ENCODE assay signal across 8 cellular contexts in the genomic region with DNA sequence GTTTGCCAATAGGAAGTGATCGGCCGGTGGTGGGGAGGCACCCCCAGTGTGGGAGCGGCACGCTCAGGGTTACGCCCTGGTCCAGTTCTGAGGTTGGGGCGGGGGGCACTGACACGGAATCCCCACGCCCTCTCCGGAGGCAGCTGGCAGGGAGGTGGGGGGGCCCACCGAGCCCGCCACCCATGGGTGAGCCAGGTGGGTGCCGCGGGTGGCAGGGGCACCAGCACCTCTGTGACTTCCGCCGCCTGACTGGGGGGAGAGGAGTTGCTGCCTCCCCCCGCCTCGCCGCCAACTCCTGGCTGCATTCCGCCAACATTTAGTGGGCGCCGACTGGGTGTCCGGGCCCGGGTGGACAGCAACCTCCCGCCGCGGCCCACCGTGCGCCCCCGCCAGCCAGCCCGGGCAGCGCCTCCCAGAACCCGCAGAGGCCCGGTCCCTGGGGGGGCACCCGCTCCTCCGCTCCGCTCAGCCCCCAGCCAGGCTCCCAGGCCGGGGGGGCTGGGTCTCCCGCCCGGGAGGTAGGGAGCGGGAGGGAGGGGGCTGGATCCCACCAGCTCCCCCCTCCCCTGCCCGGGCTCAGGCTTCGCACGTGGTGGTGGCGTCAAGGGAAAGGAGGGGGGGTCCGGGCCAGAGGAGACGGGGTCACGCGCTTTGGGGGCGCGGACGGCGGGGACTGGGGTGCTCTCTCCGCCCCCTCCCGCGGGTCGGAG. TPM values are rescaled to one million over a fixed set of nuclear protein-coding genes. Genes with fewer than 3 reads are reported as not detected.
DNase-seq lines count a peak whose midpoint lies in the region; ATAC-seq, FAIRE-seq and TF ChIP-seq lines count a peak whose summit lies in the region.

No MANE protein-coding gene starts in this region.

- H3K9me3 ChIP-seq in H1 (ENCODE audit: insufficient read depth in 2 of 2, low read depth in 1 of 2, low read length in 1 of 2) = no peaks in the 10 kb centered on the region
- no peaks in the 10 kb centered on the region for H3K9me3 ChIP-seq in mesodermal cell (ENCODE audit: control insufficient read depth, low read length)
- H3K9me3 ChIP-seq in testis = no peaks in the 10 kb centered on the region

- H3K4me2 ChIP-seq in H1 (ENCODE audit: insufficient read depth in 1 of 2, low read depth in 2 of 2, low read length in 2 of 2) = peak overlapping the region; percentile 59 to 86

- no peaks in the 10 kb centered on the region for H3K9me3 Mint-ChIP-seq in WTC11

- H3K27ac Mint-ChIP-seq in WTC11 = no peak overlapping the region

- CTCF ChIA-PET in WTC11 (lab: Charles Lee) = interaction anchor here (0.5 to 0.6 kb wide), 2 partner anchors 77 to 1656 kb away, joined by 3 to 4 read pairs; no protein-coding TSS in a partner anchor
- CTCF ChIA-PET in H1 (lab: Charles Lee; ENCODE audit: partially characterized antibody) = no interaction called here

- H2BK120ac ChIP-seq in H1 (replicated peaks; ENCODE audit: low read depth, low read length) = no peak overlapping the region

- H3K36me3 Mint-ChIP-seq in WTC11 = no peaks in the 10 kb centered on the region

- no peak overlapping the region; the same call in 1 of the 2 replicates for H3K27ac ChIP-seq in H1 (ENCODE audit: low read depth, low read length)
- H3K27ac ChIP-seq in mesodermal cell (ENCODE audit: low read depth, low read length, severe bottlenecking) = peak overlapping the region; percentile 53
- H3K27ac ChIP-seq in testis = peak overlapping the region; percentile 95 to 98

- DNase-seq in GM06990 (ENCODE audit: extremely low read depth, insufficient read length) (no peak), WTC11 (ENCODE audit: low spot score) (no peak), H1 (ENCODE audit: low read depth in 1 of 2, low spot score in 2 of 2) (no peak), testis (peak; percentile 73), NCI-H1105 treated with DMSO at 0.1 percent for 48 hours (lab: John Stamatoyannopoulos, UW) (no peak)

- no peak for TF ChIP-seq CTCF in GM06990 (IDR thresholded peaks at IDR 0.05; ENCODE audit: insufficient read depth, low read length, poor library complexity, severe bottlenecking)
- TF ChIP-seq CTCF in WTC11 (IDR thresholded peaks at IDR 0.05) = no peak
- TF ChIP-seq CTCF in H1 (IDR thresholded peaks at IDR 0.05; ENCODE audit: control extremely low read depth in 1 of 3, insufficient read depth in 1 of 3, low read depth in 1 of 3, low read length in 3 of 3) = no peak
- no peak for TF ChIP-seq CTCF in testis (IDR thresholded peaks at IDR 0.05)

- POLR2A ChIA-PET in WTC11 (lab: Charles Lee) = no interaction called here
- POLR2A ChIA-PET in H1 (lab: Charles Lee; ENCODE audit: partially characterized antibody) = interaction anchor here (0.7 to 3.8 kb wide), 5 partner anchors 13 to 112 kb away, joined by 3 to 22 read pairs (median 4); partner anchors contain the start of gene EEF2

- no peaks in the 10 kb centered on the region for H3K27me3 ChIP-seq in GM06990 (replicated peaks; ENCODE audit: control insufficient read depth, insufficient read depth, low read length)
- H3K27me3 ChIP-seq in H1 (replicated peaks in 1 of 4; ENCODE audit: control insufficient read depth in 3 of 4, extremely low read depth in 1 of 4, insufficient read depth in 3 of 4, low read length in 3 of 4) = peaks cover 10 to 24% (median 22%) of the 10 kb centered on the region in 4 experiments
- H3K27me3 ChIP-seq in testis = no peaks in the 10 kb centered on the region

- peaks cover 8% of the 10 kb centered on the region for H3K79me1 ChIP-seq in H1 (ENCODE audit: low read depth, low read length)

- TF ChIP-seq POLR2A in H1 (IDR thresholded peaks at IDR 0.05; ENCODE audit: control extremely low read depth in 1 of 2, low read depth in 2 of 2, low read length in 2 of 2) (no peak), testis (IDR thresholded peaks at IDR 0.05) (no peak)

- no peak for FAIRE-seq in H1 (lab: Jason Lieb, UNC)

- TF ChIP-seq RAD21 in H1 (IDR thresholded peaks at IDR 0.05 in 1 of 2, conservative IDR thresholded peaks at IDR 0.05 in 1 of 2; ENCODE audit: low read depth in 2 of 2, low read length in 2 of 2) = no peak

- no peak overlapping the region for H2AFZ ChIP-seq in H1 (ENCODE audit: low read length)

- peak overlapping the region; percentile 7 to 73 (median 58); a peak in 6 of 7 replicates for H3K9ac ChIP-seq in H1 (replicated peaks in 1 of 4; ENCODE audit: extremely low read depth in 1 of 4, low read depth in 3 of 4, low read length in 3 of 4)

- intact Hi-C loops in testis (cut with DNase I; ENCODE audit: low total_unique reads) = no loop called here

- H2AK5ac ChIP-seq in H1 (ENCODE audit: low read depth, low read length) = no peak overlapping the region

- H3K23me2 ChIP-seq in H1 (ENCODE audit: low read depth, low read length) = peaks cover 6% of the 10 kb centered on the region; the same call in 1 of the 2 replicates

- H3K14ac ChIP-seq in H1 (ENCODE audit: insufficient read length) = no peak overlapping the region

- H3K4me3 Mint-ChIP-seq in WTC11 = peak overlapping the region; percentile 79

- H4K20me1 ChIP-seq in H1 (replicated peaks in 1 of 2; ENCODE audit: control insufficient read depth in 1 of 2, insufficient read depth in 2 of 2, low read length in 2 of 2) = peaks cover 27 to 35% of the 10 kb centered on the region in 2 experiments

- ATAC-seq in HG03095 (IDR thresholded peaks at IDR 0.05; ENCODE audit: unreplicated experiment) (peak; percentile 4), WTC11 (no peak), HG02798 (IDR thresholded peaks at IDR 0.05; ENCODE audit: poor library complexity, unreplicated experiment) (no peak)

- peaks cover 24 to 52% of the 10 kb centered on the region in 2 experiments; a peak in 3 of 4 replicates for H3K79me2 ChIP-seq in H1 (ENCODE audit: control insufficient read depth in 1 of 2, insufficient read depth in 2 of 2, low read length in 2 of 2)

- no peak overlapping the region for H2BK12ac ChIP-seq in H1 (ENCODE audit: low read depth, low read length)

- no peak overlapping the region for H4K5ac ChIP-seq in H1 (ENCODE audit: insufficient read length, low read depth, low read length)

- peak overlapping the region; percentile 88 for H4K8ac ChIP-seq in H1 (ENCODE audit: extremely low read depth, insufficient read depth, low read length)

- peak overlapping the region; percentile 77 for H3K56ac ChIP-seq in H1 (replicated peaks; ENCODE audit: insufficient read length, low read depth, low read length)

- H3K36me3 ChIP-seq in GM06990 (ENCODE audit: control insufficient read depth, insufficient read depth, low read length) (peaks cover 12% of the 10 kb centered on the region), H1 (ENCODE audit: control insufficient read depth in 2 of 4, insufficient read depth in 4 of 4, low read length in 3 of 4) (no peaks in the 10 kb centered on the region), mesodermal cell (ENCODE audit: control insufficient read depth, insufficient read depth, low read length) (peaks cover 11% of the 10 kb centered on the region), testis (ENCODE audit: low read depth, missing control alignments) (no peaks in the 10 kb centered on the region)

- WGBS in H1 (ENCODE audit: extremely low coverage in 1 of 2, insufficient coverage in 1 of 2, insufficient read length in 1 of 2, insufficient replicate concordance in 2 of 2, low coverage in 1 of 2, low lambda C conversion rate in 2 of 2, missing lambda C conversion rate in 1 of 2), 2 experiments = 3% methylated on average over 23 of the region's 56 CpGs; no CpG with 5 or more reads in 1 of the 2 experiments
- WGBS in mesodermal cell (ENCODE audit: insufficient coverage in 2 of 2), 2 experiments = 0% methylated on average over 29 to 36 of the region's 56 CpGs
- WGBS in testis, 2 donors = 2% methylated on average over 14 of the region's 56 CpGs; no CpG with 5 or more reads in 1 of the 2 donors

- no peak overlapping the region for H3K23ac ChIP-seq in H1 (ENCODE audit: insufficient read length)

- no peak overlapping the region for H3K4ac ChIP-seq in H1 (replicated peaks; ENCODE audit: insufficient read length, low read depth, low read length)

- peaks cover 22% of the 10 kb centered on the region for H3K27me3 Mint-ChIP-seq in WTC11 (ENCODE audit: low read depth)

- H2BK15ac ChIP-seq in H1 (ENCODE audit: low read length) = no peak overlapping the region

- H4K91ac ChIP-seq in H1 (replicated peaks; ENCODE audit: insufficient read length, low read length) = peak overlapping the region; percentile 54

- TF ChIP-seq EP300 in H1 (IDR thresholded peaks at IDR 0.05; ENCODE audit: borderline replicate concordance in 1 of 2, low read depth in 2 of 2, low read length in 2 of 2) = no peak

- no peak overlapping the region for H2BK20ac ChIP-seq in H1 (ENCODE audit: low read length)

- no peak overlapping the region; the same call in 1 of the 2 replicates for H2BK5ac ChIP-seq in H1 (ENCODE audit: low read depth, low read length)

- H3K4me1 ChIP-seq in H1 (replicated peaks in 1 of 4; ENCODE audit: control insufficient read depth in 3 of 4, insufficient read depth in 4 of 4, low read length in 3 of 4) = peaks cover 0 to 37% (median 19%) of the 10 kb centered on the region in 4 experiments; a peak in 6 of 7 replicates
- H3K4me1 ChIP-seq in mesodermal cell (ENCODE audit: control insufficient read depth, insufficient read depth, low read length, poor library complexity, severe bottlenecking) = peaks cover 15% of the 10 kb centered on the region
- H3K4me1 ChIP-seq in testis = peaks cover 53% of the 10 kb centered on the region

- no peak overlapping the region; the same call in 1 of the 2 replicates for H3K18ac ChIP-seq in H1 (ENCODE audit: extremely low read depth, low read length)

- peak overlapping the region; percentile 92 for H3K4me3 ChIP-seq in GM06990 (replicated peaks; ENCODE audit: low read depth, low read length)
- peak overlapping the region; percentile 63 to 94 (median 73) for H3K4me3 ChIP-seq in H1 (ENCODE audit: extremely low read depth in 1 of 4, insufficient read depth in 2 of 4, low read depth in 3 of 4, low read length in 4 of 4)
- peak overlapping the region; percentile 78 for H3K4me3 ChIP-seq in mesodermal cell (ENCODE audit: extremely low read depth, insufficient read depth, low read length, poor library complexity, severe bottlenecking)
- peak overlapping the region; percentile 69 to 88 for H3K4me3 ChIP-seq in testis

- H3K4me1 Mint-ChIP-seq in WTC11 = peaks cover 31% of the 10 kb centered on the region

RNA-seq across cellular contexts. Expression of gene ZBTB7A, which starts 2.0 kb away (rescaled TPM):
- total RNA-seq in WTC11 (2021) (22.8 to 27.9 TPM (median 24.6 TPM) in 3 replicates), testis (10 to 100 TPM; 42.2 to 49.4 TPM)
- total RNA-seq in H1 (2021; fragmentation: NEBNext Ultra II Directional; extraction: Animal tissue kit (Norgen Biotek cat#: 25700)) = 16.6 and 17.8 TPM in 2 replicates
- polyA plus RNA-seq in H1 (2011; rRNA removed) (5.6 and 9.1 TPM in 2 replicates), testis (ENCODE audit: insufficient read depth, low read depth, low replicate concordance) (7.5 TPM)
- polyA plus RNA-seq in H1 (2011; cell fraction: cytosol; rRNA removed) = 5.6 TPM
- 19.7 TPM for polyA plus RNA-seq in H1 (2011; cell fraction: nucleus; rRNA removed)
- polyA plus RNA-seq in H1 (2012, experiment 1 of 2) = 5.4 to 9.5 TPM (median 8.5 TPM) in 4 replicates
- polyA plus RNA-seq in H1 (2012, experiment 2 of 2) = 4.5 TPM
- polyA plus RNA-seq in H1 (2013, experiment 1 of 2) = 17.9 TPM
- 15.8 TPM for polyA plus RNA-seq in H1 (2013, experiment 2 of 2)
- 3.1 and 3.5 TPM in 2 replicates for polyA minus RNA-seq in H1 (2011; rRNA and poly(A)+ RNA removed)
- polyA minus RNA-seq in H1 (2011; cell fraction: cytosol; rRNA and poly(A)+ RNA removed) = 9.5 TPM
- 14.4 TPM for polyA minus RNA-seq in H1 (2011; cell fraction: nucleus; rRNA and poly(A)+ RNA removed)
- 9.1 TPM for polyA plus RNA-seq in mesodermal cell (2013, experiment 1 of 2)
- polyA plus RNA-seq in mesodermal cell (2013, experiment 2 of 2) = 8.0 TPM

RNA-seq across cellular contexts. Expression of gene PIAS4, which starts 57.2 kb away (rescaled TPM):
- 45.5 to 46.0 TPM (median 45.9 TPM) in 3 replicates for total RNA-seq in WTC11 (2021)
- 41.4 and 51.4 TPM in 2 replicates for total RNA-seq in H1 (2021; fragmentation: NEBNext Ultra II Directional; extraction: Animal tissue kit (Norgen Biotek cat#: 25700))
- 30.2 and 50.9 TPM in 2 replicates for polyA plus RNA-seq in H1 (2011; rRNA removed)
- 20.8 TPM for polyA plus RNA-seq in H1 (2011; cell fraction: cytosol; rRNA removed)
- polyA plus RNA-seq in H1 (2011; cell fraction: nucleus; rRNA removed) = 63.1 TPM
- polyA plus RNA-seq in H1 (2012, experiment 1 of 2) = 38.4 to 43.8 TPM (median 41.8 TPM) in 4 replicates
- 41.0 TPM for polyA plus RNA-seq in H1 (2012, experiment 2 of 2)
- polyA plus RNA-seq in H1 (2013, experiment 1 of 2) = 50.9 TPM
- 51.6 TPM for polyA plus RNA-seq in H1 (2013, experiment 2 of 2)
- 15.1 and 22.0 TPM in 2 replicates for polyA minus RNA-seq in H1 (2011; rRNA and poly(A)+ RNA removed)
- 18.9 TPM for polyA minus RNA-seq in H1 (2011; cell fraction: cytosol; rRNA and poly(A)+ RNA removed)
- polyA minus RNA-seq in H1 (2011; cell fraction: nucleus; rRNA and poly(A)+ RNA removed) = 25.7 TPM
- polyA plus RNA-seq in mesodermal cell (2013, experiment 1 of 2) = 37.9 TPM
- polyA plus RNA-seq in mesodermal cell (2013, experiment 2 of 2) = 25.8 TPM
- 10 to 100 TPM; 89.1 to 94.5 TPM for total RNA-seq in testis
- polyA plus RNA-seq in testis (ENCODE audit: insufficient read depth, low read depth, low replicate concordance) = 142 TPM

RNA-seq across cellular contexts. Expression of gene MAP2K2, which starts 59.2 kb away (rescaled TPM):
- total RNA-seq in WTC11 (2021) (175 to 177 TPM (median 176 TPM) in 3 replicates), testis (100 to 1,000 TPM; 181 to 225 TPM)
- 161 and 162 TPM in 2 replicates for total RNA-seq in H1 (2021; fragmentation: NEBNext Ultra II Directional; extraction: Animal tissue kit (Norgen Biotek cat#: 25700))
- polyA plus RNA-seq in H1 (2011; rRNA removed) (111 and 194 TPM in 2 replicates), testis (ENCODE audit: insufficient read depth, low read depth, low replicate concordance) (241 TPM)
- polyA plus RNA-seq in H1 (2011; cell fraction: cytosol; rRNA removed) = 126 TPM
- 193 TPM for polyA plus RNA-seq in H1 (2011; cell fraction: nucleus; rRNA removed)
- polyA plus RNA-seq in H1 (2012, experiment 1 of 2) = 112 to 185 TPM (median 178 TPM) in 4 replicates
- polyA plus RNA-seq in H1 (2012, experiment 2 of 2) = 196 TPM
- 112 TPM for polyA plus RNA-seq in H1 (2013, experiment 1 of 2)
- polyA plus RNA-seq in H1 (2013, experiment 2 of 2) = 109 TPM
- 37.2 and 48.1 TPM in 2 replicates for polyA minus RNA-seq in H1 (2011; rRNA and poly(A)+ RNA removed)
- polyA minus RNA-seq in H1 (2011; cell fraction: cytosol; rRNA and poly(A)+ RNA removed) = 84.9 TPM
- 58.1 TPM for polyA minus RNA-seq in H1 (2011; cell fraction: nucleus; rRNA and poly(A)+ RNA removed)
- 164 TPM for polyA plus RNA-seq in mesodermal cell (2013, experiment 1 of 2)
- polyA plus RNA-seq in mesodermal cell (2013, experiment 2 of 2) = 138 TPM
